8 cellular contexts compared by ENCODE assay signal in the genomic region with DNA sequence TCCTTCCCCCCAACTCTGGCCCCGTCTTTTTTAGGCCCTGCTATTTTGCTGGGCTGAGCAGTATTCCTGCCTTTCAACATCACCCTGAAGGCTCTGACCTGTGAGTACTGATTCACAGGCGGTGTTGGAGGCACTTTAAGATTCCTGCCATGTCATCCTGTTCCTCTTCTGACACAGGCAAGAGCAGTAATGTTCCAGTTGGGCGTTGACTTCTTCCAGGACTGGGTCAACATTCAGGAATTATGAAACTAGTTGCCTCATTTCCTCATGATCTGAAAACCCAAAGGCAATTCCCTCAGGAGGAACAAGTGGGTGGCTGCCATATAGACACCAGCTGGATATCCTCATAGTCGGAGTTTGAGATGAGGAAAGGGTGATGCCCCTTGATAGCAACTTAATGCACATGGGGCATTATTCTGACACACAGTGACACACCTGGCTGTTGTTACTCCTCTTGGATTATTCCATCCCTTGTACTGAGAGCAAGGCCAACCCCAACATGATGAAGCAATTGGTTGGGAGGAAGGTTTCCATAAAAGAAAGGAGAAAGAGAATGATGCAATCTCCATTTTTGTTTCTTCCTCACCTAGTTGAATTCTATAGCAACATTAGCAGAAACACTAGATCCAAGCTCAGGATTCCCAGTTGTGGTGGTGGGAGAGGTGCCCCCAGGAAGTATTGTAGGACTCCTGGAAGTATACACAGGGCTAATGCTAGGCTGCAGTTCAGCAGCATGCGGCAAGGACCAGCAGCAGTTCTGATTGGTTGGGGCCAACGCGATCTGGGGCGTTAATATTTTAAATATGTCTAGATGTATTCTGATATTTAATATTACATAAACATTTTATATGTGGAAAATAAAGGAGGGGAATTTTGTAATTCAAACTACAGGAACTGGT. TPM values are rescaled to one million over a fixed set of nuclear protein-coding genes. Genes with fewer than 3 reads are reported as not detected.
A peak's percentile ranks its signal among the peaks of the same experiment; 100 is the strongest.
DNase-seq lines count a peak whose midpoint lies in the region; ATAC-seq, FAIRE-seq and TF ChIP-seq lines count a peak whose summit lies in the region.
"Had no signal": no experiment of that assay in that cellular context is flagged by ENCODE, and none has a peak within 500 bp of the region (broad histone marks: within the 10 kb centered on the region; RNA-seq: fewer than 3 reads in every experiment).

No MANE protein-coding gene starts in this region.

- DNase-seq in brain microvascular endothelial cell: no peak
- DNase-seq in left colon: peak in 1 of 2 donors; percentile 74
- no peak for DNase-seq in thoracic aorta (ENCODE audit: low spot score)
- no peak for DNase-seq in pons (ENCODE audit: low spot score)
- no peak for DNase-seq in NCI-H2029 treated with DMSO at 0.1 percent for 48 hours (lab: John Stamatoyannopoulos, UW)
- no peak for DNase-seq in HTR-8/SVneo (ENCODE audit: insufficient read length, low spot score)
- DNase-seq: GOT3 had no signal

- H3K4me1 ChIP-seq in HEK293 (ENCODE audit: control insufficient read depth, insufficient read depth, low read length) (no peaks in the 10 kb centered on the region), thoracic aorta (ENCODE audit: control insufficient read depth in 1 of 2, low read depth in 2 of 2) (peaks cover 11 to 34% of the 10 kb centered on the region in 2 donors)

- H3K4me3 ChIP-seq in HEK293 (ENCODE audit: low read depth, low read length) (no peak overlapping the region), brain microvascular endothelial cell (ENCODE audit: low read depth, low read length) (no peak overlapping the region), thoracic aorta (no peak overlapping the region)

- H3K27me3 ChIP-seq in brain microvascular endothelial cell (replicated peaks): no peaks in the 10 kb centered on the region
- no peaks in the 10 kb centered on the region for H3K27me3 ChIP-seq in thoracic aorta (replicated peaks; ENCODE audit: insufficient read depth)

- H3K36me3 ChIP-seq in HEK293 (ENCODE audit: control insufficient read depth in 2 of 2, insufficient read depth in 1 of 2, low read length in 2 of 2) (no peaks in the 10 kb centered on the region; a peak in 1 of 3 replicates), brain microvascular endothelial cell (replicated peaks) (no peaks in the 10 kb centered on the region), thoracic aorta (no peaks in the 10 kb centered on the region)

- CTCF ChIA-PET in HEK293 (lab: Yijun Ruan, JAX): interaction anchor here (0.8 to 3.3 kb wide), 4 partner anchors 61 to 197 kb away, joined by 3 to 13 read pairs (median 8); a partner anchor contains a TSS

- TF ChIP-seq CTCF in HEK293 (tag by site-specific recombination; IDR thresholded peaks at IDR 0.05) (no peak), brain microvascular endothelial cell (IDR thresholded peaks at IDR 0.05; ENCODE audit: low read depth, low read length, missing control alignments) (no peak), thoracic aorta (IDR thresholded peaks at IDR 0.05) (no peak)

- no peaks in the 10 kb centered on the region for H3K9me3 ChIP-seq in HEK293 (ENCODE audit: control insufficient read depth, insufficient read depth, low read depth, low read length)
- no peaks in the 10 kb centered on the region for H3K9me3 ChIP-seq in thoracic aorta

- intact Hi-C loops in left colon (cut with DNase I, micrococcal nuclease): loop anchor here in 1 of 2 donors (10.0 kb wide), 1 partner anchor 57 kb away; no protein-coding TSS in a partner anchor

- ATAC-seq in left colon (peak; percentile 88), thoracic aorta (ENCODE audit: insufficient number of reproducible peaks, low FRiP score, low read depth) (peak; percentile 56)

- in situ Hi-C loops in brain microvascular endothelial cell (cut with HindIII; ENCODE audit: low pct_ligation_motif_present, low sequenced_read_pairs): loop anchor here (25.0 kb wide), 1 partner anchor 180 kb away; no protein-coding TSS in a partner anchor

- POLR2A ChIA-PET in HEK293 (lab: Yijun Ruan, JAX): no interaction called here

- FAIRE-seq in HTR-8/SVneo (lab: Jason Lieb, UNC): no peak

- no peak overlapping the region for H3K27ac ChIP-seq in HEK293 (ENCODE audit: extremely low read depth, low read depth, low read length)
- H3K27ac ChIP-seq in brain microvascular endothelial cell: peak overlapping the region; percentile 30
- peak overlapping the region in 1 of 2 donors; percentile 44 for H3K27ac ChIP-seq in thoracic aorta

TF ChIP-seq in HEK293, 187 proteins besides CTCF, POLR2A, EP300 and RAD21:
- TF ChIP-seq, protein P1, sequence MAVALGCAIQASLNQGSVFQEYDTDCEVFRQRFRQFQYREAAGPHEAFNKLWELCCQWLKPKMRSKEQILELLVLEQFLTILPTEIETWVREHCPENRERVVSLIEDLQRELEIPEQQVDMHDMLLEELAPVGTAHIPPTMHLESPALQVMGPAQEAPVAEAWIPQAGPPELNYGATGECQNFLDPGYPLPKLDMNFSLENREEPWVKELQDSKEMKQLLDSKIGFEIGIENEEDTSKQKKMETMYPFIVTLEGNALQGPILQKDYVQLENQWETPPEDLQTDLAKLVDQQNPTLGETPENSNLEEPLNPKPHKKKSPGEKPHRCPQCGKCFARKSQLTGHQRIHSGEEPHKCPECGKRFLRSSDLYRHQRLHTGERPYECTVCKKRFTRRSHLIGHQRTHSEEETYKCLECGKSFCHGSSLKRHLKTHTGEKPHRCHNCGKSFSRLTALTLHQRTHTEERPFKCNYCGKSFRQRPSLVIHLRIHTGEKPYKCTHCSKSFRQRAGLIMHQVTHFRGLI (tag by site-specific recombination; IDR thresholded peaks at IDR 0.05): peak; percentile 82
- TF ChIP-seq ZFP41 (tag by site-specific recombination; IDR thresholded peaks at IDR 0.05; ENCODE audit: borderline replicate concordance): no peak

RNA-seq across cellular contexts. Expression of a gene that starts 19.6 kb away (rescaled TPM):
- 10 to 100 TPM; 82.4 to 91.9 TPM for total RNA-seq in left colon
- total RNA-seq in thoracic aorta: 100 to 1,000 TPM in 1 of 2 donors, 10 to 100 TPM in 1; 29.2 to 148 TPM
